In genomic region chr16:51159296-51159695, GRCh38 we compare ENCODE assay signal across 14 cellular contexts. TPM values are rescaled to one million over a fixed set of nuclear protein-coding genes. Genes with fewer than 3 reads are reported as not detected.
"Had no signal": no experiment of that assay in that cellular context is flagged by ENCODE, and none has a peak within 500 bp of the region (broad histone marks: within the 10 kb centered on the region; RNA-seq: fewer than 3 reads in every experiment).

No MANE protein-coding gene starts in this region.

- H3K27ac ChIP-seq: colonic mucosa, heart left ventricle had no signal

- H3K9me3 ChIP-seq: colonic mucosa, heart left ventricle had no signal

- H3K4me3 ChIP-seq: colonic mucosa, heart left ventricle had no signal

- H3K4me1 ChIP-seq: colonic mucosa had no signal

- DNase-seq: colonic mucosa; dermis blood vessel endothelial cell; foreskin melanocyte; heart left ventricle; hippocampal formation; kidney glomerular epithelial cell; naive thymus-derived CD8-positive, alpha-beta T cell; right cardiac atrium; small intestine; stimulated activated CD4-positive, alpha-beta T cell treated with anti-CD3 and anti-CD28 coated beads, Interleukin-2, amount 100 ng/mL, for 48 hours; stimulated activated naive CD4-positive, alpha-beta T cell treated with Interleukin-2 at 50 U/mL for 16 hours had no signal

- H3K36me3 ChIP-seq: colonic mucosa, heart left ventricle had no signal

RNA-seq across cellular contexts. Expression of gene SALL1, which starts 8.2 kb away (rescaled TPM):
- total RNA-seq: lung microvascular endothelial cell; mononuclear cell; naive thymus-derived CD8-positive, alpha-beta T cell; posterior vena cava had no signal
